ENCODE assay signal across 1 cellular context in genomic region chr1:51729824-51730284, GRCh38.
TF ChIP-seq lines count a peak whose summit lies in the region.

No MANE protein-coding gene starts in this region.

TF ChIP-seq in K562, 482 proteins besides CTCF, POLR2A, EP300 and RAD21 (continued from another document and continues in another):
- TF ChIP-seq CREB3L1 (IDR thresholded peaks at IDR 0.05; ENCODE audit: borderline replicate concordance, low read depth) (peak; percentile 76), ZNF518B (CRISPR knock-in tag; IDR thresholded peaks at IDR 0.05) (no peak), ZBTB33 (CRISPR knock-in tag; IDR thresholded peaks at IDR 0.05) (no peak), AFF1 (IDR thresholded peaks at IDR 0.05; ENCODE audit: low read depth in 1 of 2, partially characterized antibody in 2 of 2) (peak in 1 of 2 experiments; percentile 54), ATF7 (IDR thresholded peaks at IDR 0.05) (no peak; the same call in 1 of the 2 replicates), DDX20 (tag; IDR thresholded peaks at IDR 0.05; ENCODE audit: low read depth) (no peak), UBTF (IDR thresholded peaks at IDR 0.05; ENCODE audit: borderline replicate concordance in 1 of 2, low read depth in 2 of 2, low read length in 2 of 2) (peak in 1 of 2 experiments; percentile 90; a peak in 3 of 4 replicates), GTF2A2 (tag; IDR thresholded peaks at IDR 0.05) (no peak), ETS2 (tag; IDR thresholded peaks at IDR 0.05; ENCODE audit: borderline replicate concordance, poor library complexity, severe bottlenecking) (no peak), PHB (CRISPR knock-in tag; IDR thresholded peaks at IDR 0.05) (peak; percentile 76; the same call in 1 of the 2 replicates), RBFOX2 (IDR thresholded peaks at IDR 0.05; ENCODE audit: low read depth, low read length) (peak; percentile 84), RUNX1 (IDR thresholded peaks at IDR 0.05; ENCODE audit: low read depth) (no peak), TEAD1 (CRISPR knock-in tag; IDR thresholded peaks at IDR 0.05) (no peak), RERE (CRISPR knock-in tag; IDR thresholded peaks at IDR 0.05; ENCODE audit: borderline replicate concordance) (no peak), ELF4 (CRISPR knock-in tag; IDR thresholded peaks at IDR 0.05) (no peak), CREB3 (tag; conservative IDR thresholded peaks at IDR 0.05; ENCODE audit: low read depth) (no peak), GABPB1 (CRISPR knock-in tag; IDR thresholded peaks at IDR 0.05) (no peak), CAMTA2 (CRISPR knock-in tag; conservative IDR thresholded peaks at IDR 0.05) (0 out of 2 replicates have a peak, but pooled peaks have one; percentile 70), SNRNP70 (optimal IDR thresholded peaks at IDR 0.05; ENCODE audit: low read depth, low read length) (no peak), RB1 (IDR thresholded peaks at IDR 0.05; ENCODE audit: low read depth) (peak; percentile 52; the same call in 1 of the 2 replicates), RNF219 (CRISPR knock-in tag; IDR thresholded peaks at IDR 0.05) (no peak), RBM22 (IDR thresholded peaks at IDR 0.05; ENCODE audit: low read depth, low read length, poor library complexity, severe bottlenecking) (peak; percentile 91), NCOA1 (IDR thresholded peaks at IDR 0.05; ENCODE audit: low read depth) (0 out of 2 replicates have a peak, but pooled peaks have one; percentile 33), YY1 (IDR thresholded peaks at IDR 0.05; ENCODE audit: borderline replicate concordance in 1 of 3, control insufficient read depth in 1 of 3, extremely low read depth in 1 of 3, insufficient read depth in 3 of 3, insufficient read length in 1 of 3, insufficient replicate concordance in 2 of 3, low read depth in 1 of 3, low read length in 2 of 3) (peak in 1 of 3 experiments; percentile 74), SMARCC2 (IDR thresholded peaks at IDR 0.05; ENCODE audit: low read depth) (no peak; the same call in 1 of the 2 replicates), CREB1 (IDR thresholded peaks at IDR 0.05) (no peak), CREB1 (CRISPR knock-in tag; IDR thresholded peaks at IDR 0.05) (no peak), ZKSCAN1 (IDR thresholded peaks at IDR 0.05; ENCODE audit: low read depth, low read length) (0 out of 2 replicates have a peak, but pooled peaks have one; percentile 8), U2AF2 (optimal IDR thresholded peaks at IDR 0.05; ENCODE audit: low read depth, low read length) (no peak), CHCHD3 (CRISPR knock-in tag; IDR thresholded peaks at IDR 0.05) (no peak), MAFF (IDR thresholded peaks at IDR 0.05; ENCODE audit: low read length) (no peak)
